1 cellular context compared by ENCODE assay signal in the genomic region with DNA sequence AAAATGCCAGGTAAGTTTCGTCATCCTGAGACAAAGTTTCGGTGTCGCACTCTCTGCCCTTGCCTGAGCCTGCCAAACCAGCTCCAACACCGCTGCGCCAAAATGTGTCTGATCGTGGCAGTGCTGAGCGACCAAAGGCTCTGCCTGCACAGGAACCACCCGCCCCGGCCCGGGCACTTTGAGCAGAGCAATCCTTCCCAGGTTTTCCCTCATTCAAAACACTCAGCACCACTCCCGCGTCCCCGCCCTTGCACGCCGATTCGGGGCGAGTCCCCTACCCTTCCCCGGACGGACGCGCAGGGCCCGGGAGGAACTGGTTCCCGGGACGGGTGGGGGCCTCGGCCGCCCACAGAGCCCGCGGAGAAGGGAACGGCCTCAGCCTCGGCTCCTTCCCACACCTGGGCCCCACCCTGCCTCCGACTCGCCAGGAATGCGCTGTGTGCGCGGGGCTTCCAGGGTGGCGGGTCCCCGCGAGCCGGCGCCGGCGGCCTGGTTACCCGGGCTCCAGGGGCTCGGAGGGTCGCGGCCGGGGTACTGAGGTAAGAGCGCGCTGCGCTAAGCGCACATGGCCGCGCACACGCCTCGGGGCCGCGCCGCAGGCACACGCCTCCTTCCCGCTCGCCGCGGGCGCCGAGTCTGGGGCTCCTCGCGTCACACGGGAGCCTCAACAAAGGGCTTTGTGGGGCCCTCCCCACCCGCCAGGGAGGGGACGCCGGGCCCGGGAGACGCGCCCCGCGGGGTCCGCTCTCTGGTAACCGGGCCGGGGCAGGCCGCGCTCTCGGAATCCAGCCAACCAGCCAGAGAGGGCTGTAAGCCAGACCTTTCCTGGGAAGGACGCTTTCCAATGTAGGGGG.
TF ChIP-seq lines count a peak whose summit lies in the region.

A gene with protein sequence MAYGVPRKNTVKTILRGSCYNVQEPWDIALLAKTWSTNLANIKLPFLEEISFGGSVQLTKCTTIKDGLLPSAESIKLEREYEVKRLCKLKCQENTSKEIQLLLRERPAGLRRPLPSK (minus strand): TSS at position 638 of the 854 bp plus-strand sequence. CDS start 902 bp downstream, outside the sequence.

TF ChIP-seq in HepG2, 621 proteins besides CTCF, POLR2A, EP300 and RAD21 (continued from another document and continues in another):
- TF ChIP-seq NFRKB (IDR thresholded peaks at IDR 0.05): no peak
- TF ChIP-seq ZNF101 (CRISPR knock-in tag; IDR thresholded peaks at IDR 0.05; ENCODE audit: borderline replicate concordance, low read depth): no peak
- no peak for TF ChIP-seq ZNF207 (IDR thresholded peaks at IDR 0.05; ENCODE audit: borderline replicate concordance)
- TF ChIP-seq ZNF772 (CRISPR knock-in tag; IDR thresholded peaks at IDR 0.05): no peak
- TF ChIP-seq YEATS4 (CRISPR knock-in tag; IDR thresholded peaks at IDR 0.05; ENCODE audit: borderline replicate concordance): no peak
- TF ChIP-seq STAT5B (CRISPR knock-in tag; IDR thresholded peaks at IDR 0.05): no peak
- TF ChIP-seq MED8 (CRISPR knock-in tag; IDR thresholded peaks at IDR 0.05; ENCODE audit: insufficient replicate concordance): no peak
- TF ChIP-seq NCOA2 (CRISPR knock-in tag; IDR thresholded peaks at IDR 0.05): no peak
- TF ChIP-seq SUZ12 (IDR thresholded peaks at IDR 0.05; ENCODE audit: low read depth, low read length): no peak
- TF ChIP-seq AFF4 (CRISPR knock-in tag; IDR thresholded peaks at IDR 0.05): no peak
- no peak for TF ChIP-seq RFX1 (IDR thresholded peaks at IDR 0.05)
- TF ChIP-seq ZNF530 (CRISPR knock-in tag; IDR thresholded peaks at IDR 0.05; ENCODE audit: low read depth): no peak
- TF ChIP-seq PLRG1 (conservative IDR thresholded peaks at IDR 0.05): no peak
- no peak for TF ChIP-seq GTF2F1 (IDR thresholded peaks at IDR 0.05; ENCODE audit: low read length)
- no peak for TF ChIP-seq DBP (CRISPR knock-in tag; IDR thresholded peaks at IDR 0.05; ENCODE audit: not compliant biosample characterization)
- no peak for TF ChIP-seq ZNF619 (CRISPR knock-in tag; IDR thresholded peaks at IDR 0.05)
- TF ChIP-seq, protein P1, sequence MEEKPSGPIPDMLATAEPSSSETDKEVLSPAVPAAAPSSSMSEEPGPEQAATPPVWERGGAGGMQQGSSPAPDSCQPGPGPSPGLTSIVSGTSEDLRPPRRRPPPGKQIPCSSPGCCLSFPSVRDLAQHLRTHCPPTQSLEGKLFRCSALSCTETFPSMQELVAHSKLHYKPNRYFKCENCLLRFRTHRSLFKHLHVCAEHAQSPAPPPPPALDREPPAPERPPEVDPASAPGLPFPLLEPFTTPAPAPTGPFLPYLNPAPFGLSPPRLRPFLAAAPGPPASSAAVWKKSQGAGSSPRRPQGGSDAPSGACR (CRISPR knock-in tag; IDR thresholded peaks at IDR 0.05): no peak
- TF ChIP-seq CAMTA2 (CRISPR knock-in tag; IDR thresholded peaks at IDR 0.05; ENCODE audit: borderline replicate concordance): no peak
- no peak for TF ChIP-seq MIXL1 (CRISPR knock-in tag; IDR thresholded peaks at IDR 0.05)
- no peak for TF ChIP-seq SMAD3 (CRISPR knock-in tag; IDR thresholded peaks at IDR 0.05)
- no peak for TF ChIP-seq ZNF124 (CRISPR knock-in tag; IDR thresholded peaks at IDR 0.05)
- no peak for TF ChIP-seq U2AF2 (IDR thresholded peaks at IDR 0.05; ENCODE audit: low read depth, low read length)
- no peak for TF ChIP-seq ZNF547 (CRISPR knock-in tag; IDR thresholded peaks at IDR 0.05)
- no peak for TF ChIP-seq ZNF296 (CRISPR knock-in tag; conservative IDR thresholded peaks at IDR 0.05)
- no peak for TF ChIP-seq NPAS2 (CRISPR knock-in tag; IDR thresholded peaks at IDR 0.05; ENCODE audit: borderline replicate concordance)
- no peak for TF ChIP-seq HOXA3 (CRISPR knock-in tag; IDR thresholded peaks at IDR 0.05)
- TF ChIP-seq, protein P2, sequence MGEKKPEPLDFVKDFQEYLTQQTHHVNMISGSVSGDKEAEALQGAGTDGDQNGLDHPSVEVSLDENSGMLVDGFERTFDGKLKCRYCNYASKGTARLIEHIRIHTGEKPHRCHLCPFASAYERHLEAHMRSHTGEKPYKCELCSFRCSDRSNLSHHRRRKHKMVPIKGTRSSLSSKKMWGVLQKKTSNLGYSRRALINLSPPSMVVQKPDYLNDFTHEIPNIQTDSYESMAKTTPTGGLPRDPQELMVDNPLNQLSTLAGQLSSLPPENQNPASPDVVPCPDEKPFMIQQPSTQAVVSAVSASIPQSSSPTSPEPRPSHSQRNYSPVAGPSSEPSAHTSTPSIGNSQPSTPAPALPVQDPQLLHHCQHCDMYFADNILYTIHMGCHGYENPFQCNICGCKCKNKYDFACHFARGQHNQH (CRISPR knock-in tag; IDR thresholded peaks at IDR 0.05): no peak
- TF ChIP-seq PCBP2 (optimal IDR thresholded peaks at IDR 0.05; ENCODE audit: low read depth, low read length, poor library complexity, severe bottlenecking): no peak
- no peak for TF ChIP-seq MNT (IDR thresholded peaks at IDR 0.05)
- TF ChIP-seq YY1 (IDR thresholded peaks at IDR 0.05; ENCODE audit: insufficient read depth, insufficient replicate concordance, low read depth, low read length): no peak
- no peak for TF ChIP-seq TCF12 (IDR thresholded peaks at IDR 0.05)
- no peak for TF ChIP-seq TCF12 (CRISPR knock-in tag; IDR thresholded peaks at IDR 0.05)
- TF ChIP-seq, protein P3, sequence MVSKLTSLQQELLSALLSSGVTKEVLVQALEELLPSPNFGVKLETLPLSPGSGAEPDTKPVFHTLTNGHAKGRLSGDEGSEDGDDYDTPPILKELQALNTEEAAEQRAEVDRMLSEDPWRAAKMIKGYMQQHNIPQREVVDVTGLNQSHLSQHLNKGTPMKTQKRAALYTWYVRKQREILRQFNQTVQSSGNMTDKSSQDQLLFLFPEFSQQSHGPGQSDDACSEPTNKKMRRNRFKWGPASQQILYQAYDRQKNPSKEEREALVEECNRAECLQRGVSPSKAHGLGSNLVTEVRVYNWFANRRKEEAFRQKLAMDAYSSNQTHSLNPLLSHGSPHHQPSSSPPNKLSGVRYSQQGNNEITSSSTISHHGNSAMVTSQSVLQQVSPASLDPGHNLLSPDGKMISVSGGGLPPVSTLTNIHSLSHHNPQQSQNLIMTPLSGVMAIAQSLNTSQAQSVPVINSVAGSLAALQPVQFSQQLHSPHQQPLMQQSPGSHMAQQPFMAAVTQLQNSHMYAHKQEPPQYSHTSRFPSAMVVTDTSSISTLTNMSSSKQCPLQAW (CRISPR knock-in tag; IDR thresholded peaks at IDR 0.05): no peak
- TF ChIP-seq, protein P4, sequence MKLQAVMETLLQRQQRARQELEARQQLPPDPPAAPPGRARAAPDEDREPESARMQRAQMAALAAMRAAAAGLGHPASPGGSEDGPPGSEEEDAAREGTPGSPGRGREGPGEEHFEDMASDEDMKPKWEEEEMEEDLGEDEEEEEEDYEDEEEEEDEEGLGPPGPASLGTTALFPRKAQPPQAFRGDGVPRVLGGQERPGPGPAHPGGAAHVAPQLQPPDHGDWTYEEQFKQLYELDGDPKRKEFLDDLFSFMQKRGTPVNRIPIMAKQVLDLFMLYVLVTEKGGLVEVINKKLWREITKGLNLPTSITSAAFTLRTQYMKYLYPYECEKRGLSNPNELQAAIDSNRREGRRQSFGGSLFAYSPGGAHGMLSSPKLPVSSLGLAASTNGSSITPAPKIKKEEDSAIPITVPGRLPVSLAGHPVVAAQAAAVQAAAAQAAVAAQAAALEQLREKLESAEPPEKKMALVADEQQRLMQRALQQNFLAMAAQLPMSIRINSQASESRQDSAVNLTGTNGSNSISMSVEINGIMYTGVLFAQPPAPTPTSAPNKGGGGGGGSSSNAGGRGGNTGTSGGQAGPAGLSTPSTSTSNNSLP (IDR thresholded peaks at IDR 0.05; ENCODE audit: low read depth, low read length): no peak
- TF ChIP-seq PREB (CRISPR knock-in tag; IDR thresholded peaks at IDR 0.05): no peak
- no peak for TF ChIP-seq ZNF180 (CRISPR knock-in tag; IDR thresholded peaks at IDR 0.05; ENCODE audit: borderline replicate concordance, low read depth)
- no peak for TF ChIP-seq ZNF580 (CRISPR knock-in tag; IDR thresholded peaks at IDR 0.05; ENCODE audit: borderline replicate concordance, low read depth)
- TF ChIP-seq HDAC1 (CRISPR knock-in tag; IDR thresholded peaks at IDR 0.05): peak; percentile 46
- TF ChIP-seq, protein P5, sequence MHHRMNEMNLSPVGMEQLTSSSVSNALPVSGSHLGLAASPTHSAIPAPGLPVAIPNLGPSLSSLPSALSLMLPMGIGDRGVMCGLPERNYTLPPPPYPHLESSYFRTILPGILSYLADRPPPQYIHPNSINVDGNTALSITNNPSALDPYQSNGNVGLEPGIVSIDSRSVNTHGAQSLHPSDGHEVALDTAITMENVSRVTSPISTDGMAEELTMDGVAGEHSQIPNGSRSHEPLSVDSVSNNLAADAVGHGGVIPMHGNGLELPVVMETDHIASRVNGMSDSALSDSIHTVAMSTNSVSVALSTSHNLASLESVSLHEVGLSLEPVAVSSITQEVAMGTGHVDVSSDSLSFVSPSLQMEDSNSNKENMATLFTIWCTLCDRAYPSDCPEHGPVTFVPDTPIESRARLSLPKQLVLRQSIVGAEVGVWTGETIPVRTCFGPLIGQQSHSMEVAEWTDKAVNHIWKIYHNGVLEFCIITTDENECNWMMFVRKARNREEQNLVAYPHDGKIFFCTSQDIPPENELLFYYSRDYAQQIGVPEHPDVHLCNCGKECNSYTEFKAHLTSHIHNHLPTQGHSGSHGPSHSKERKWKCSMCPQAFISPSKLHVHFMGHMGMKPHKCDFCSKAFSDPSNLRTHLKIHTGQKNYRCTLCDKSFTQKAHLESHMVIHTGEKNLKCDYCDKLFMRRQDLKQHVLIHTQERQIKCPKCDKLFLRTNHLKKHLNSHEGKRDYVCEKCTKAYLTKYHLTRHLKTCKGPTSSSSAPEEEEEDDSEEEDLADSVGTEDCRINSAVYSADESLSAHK (CRISPR knock-in tag; IDR thresholded peaks at IDR 0.05; ENCODE audit: borderline replicate concordance): no peak
- TF ChIP-seq ATAD3A (CRISPR knock-in tag; IDR thresholded peaks at IDR 0.05): no peak
- no peak for TF ChIP-seq ZNF777 (CRISPR knock-in tag; IDR thresholded peaks at IDR 0.05)
- no peak for TF ChIP-seq MLX (CRISPR knock-in tag; IDR thresholded peaks at IDR 0.05)
- no peak for TF ChIP-seq KAT7 (CRISPR knock-in tag; IDR thresholded peaks at IDR 0.05; ENCODE audit: borderline replicate concordance)
- TF ChIP-seq DPF2 (CRISPR knock-in tag; IDR thresholded peaks at IDR 0.05; ENCODE audit: borderline replicate concordance, low read depth): no peak
- no peak for TF ChIP-seq ADNP (CRISPR knock-in tag; IDR thresholded peaks at IDR 0.05)
- TF ChIP-seq ZNF431 (CRISPR knock-in tag; IDR thresholded peaks at IDR 0.05; ENCODE audit: borderline replicate concordance, low read depth): no peak
